8 cellular contexts compared by ENCODE assay signal in the genomic region with DNA sequence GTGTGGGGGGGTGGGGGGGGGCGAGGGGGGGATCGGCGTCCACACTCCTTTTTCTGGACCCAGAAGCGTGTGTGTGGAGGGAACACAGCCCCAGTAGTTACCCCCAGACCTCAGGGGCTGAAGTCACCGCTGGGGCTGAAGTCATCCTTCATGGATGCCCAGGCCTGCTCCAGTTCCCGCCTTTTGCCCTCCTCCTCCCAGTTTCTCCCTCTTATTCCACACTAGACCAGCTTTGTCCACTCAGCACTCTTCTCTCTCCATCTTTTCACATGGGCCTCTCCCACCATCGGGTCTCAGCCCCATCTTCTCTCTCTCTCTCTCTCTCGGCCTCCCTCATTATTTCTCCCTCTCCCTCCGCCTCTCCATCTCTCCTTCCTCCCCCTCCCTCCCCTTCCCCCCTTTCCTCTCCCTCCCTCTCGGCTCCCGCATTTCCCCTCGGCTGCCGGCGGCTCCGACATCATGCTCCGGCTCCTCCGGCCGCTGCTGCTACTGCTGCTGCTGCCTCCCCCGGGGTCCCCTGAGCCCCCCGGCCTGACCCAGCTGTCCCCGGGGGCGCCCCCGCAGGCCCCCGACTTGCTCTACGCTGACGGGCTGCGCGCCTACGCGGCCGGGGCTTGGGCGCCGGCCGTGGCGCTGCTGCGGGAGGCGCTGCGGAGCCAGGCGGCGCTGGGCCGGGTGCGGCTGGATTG. TPM values are rescaled to one million over a fixed set of nuclear protein-coding genes. Genes with fewer than 3 reads are reported as not detected.
DNase-seq lines count a peak whose midpoint lies in the region; ATAC-seq and TF ChIP-seq lines count a peak whose summit lies in the region.

A gene with protein sequence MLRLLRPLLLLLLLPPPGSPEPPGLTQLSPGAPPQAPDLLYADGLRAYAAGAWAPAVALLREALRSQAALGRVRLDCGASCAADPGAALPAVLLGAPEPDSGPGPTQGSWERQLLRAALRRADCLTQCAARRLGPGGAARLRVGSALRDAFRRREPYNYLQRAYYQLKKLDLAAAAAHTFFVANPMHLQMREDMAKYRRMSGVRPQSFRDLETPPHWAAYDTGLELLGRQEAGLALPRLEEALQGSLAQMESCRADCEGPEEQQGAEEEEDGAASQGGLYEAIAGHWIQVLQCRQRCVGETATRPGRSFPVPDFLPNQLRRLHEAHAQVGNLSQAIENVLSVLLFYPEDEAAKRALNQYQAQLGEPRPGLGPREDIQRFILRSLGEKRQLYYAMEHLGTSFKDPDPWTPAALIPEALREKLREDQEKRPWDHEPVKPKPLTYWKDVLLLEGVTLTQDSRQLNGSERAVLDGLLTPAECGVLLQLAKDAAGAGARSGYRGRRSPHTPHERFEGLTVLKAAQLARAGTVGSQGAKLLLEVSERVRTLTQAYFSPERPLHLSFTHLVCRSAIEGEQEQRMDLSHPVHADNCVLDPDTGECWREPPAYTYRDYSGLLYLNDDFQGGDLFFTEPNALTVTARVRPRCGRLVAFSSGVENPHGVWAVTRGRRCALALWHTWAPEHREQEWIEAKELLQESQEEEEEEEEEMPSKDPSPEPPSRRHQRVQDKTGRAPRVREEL (plus strand): TSS at position 426 of the 689 bp plus-strand sequence. CDS start 34 bp downstream, at position 460.

- peak; percentile 40 for ATAC-seq in body of pancreas
- no peak for ATAC-seq in GM18873 (IDR thresholded peaks at IDR 0.05; ENCODE audit: low FRiP score, unreplicated experiment)

- no peaks in the 10 kb centered on the region for H3K36me3 ChIP-seq in body of pancreas (replicated peaks in 1 of 2; ENCODE audit: insufficient read depth in 1 of 2, low read depth in 2 of 2)

- H3K4me3 ChIP-seq in body of pancreas (peak within 1 kb of the TSS; percentile 28 to 65), iPS-11a (ENCODE audit: low read depth, low read length) (peak within 1 kb of the TSS; percentile 96), retinal pigment epithelial cell (ENCODE audit: low read length) (peak within 1 kb of the TSS; percentile 88)

- peaks cover 0 to 14% of the 10 kb centered on the region in 2 donors for H3K27me3 ChIP-seq in body of pancreas

- intact Hi-C loops in activated CD4-positive, alpha-beta T cell treated with anti-CD3 and anti-CD28 coated beads, Interleukin-2, amount 10 ng/mL, durations not matched to agents 24 days and 14 days (cut with micrococcal nuclease), result loop anchor here (5.0 kb wide), 3 partner anchors 36 to 271 kb away; a partner anchor contains a TSS
- intact Hi-C loops in body of pancreas (cut with DNase I), result no loop called here

- WGBS in body of pancreas, 2 donors, result 2 to 4% methylated on average over 17 to 37 of the region's 42 CpGs

- no peak for DNase-seq in activated CD4-positive, alpha-beta T cell treated with anti-CD3 and anti-CD28 coated beads, Interleukin-2, amount 10 ng/mL, durations not matched to agents 24 days and 14 days
- DNase-seq in activated CD4-positive, alpha-beta T cell treated with anti-CD3 and anti-CD28 coated beads for 48 hours, result no peak
- DNase-seq in NCI-H460 (ENCODE audit: extremely low read depth, low read depth) (peak; percentile 23), body of pancreas (no peak), retinal pigment epithelial cell (ENCODE audit: low read depth) (no peak), NCI-H128 (lab: John Stamatoyannopoulos, UW; ENCODE audit: unreplicated experiment) (no peak)

- TF ChIP-seq POLR2A in body of pancreas (IDR thresholded peaks at IDR 0.05), result no peak

- peaks cover 34% of the 10 kb centered on the region for H3K4me1 ChIP-seq in body of pancreas

- peaks cover 52% of the 10 kb centered on the region for H3K27me3 Mint-ChIP-seq in activated CD4-positive, alpha-beta T cell treated with anti-CD3 and anti-CD28 coated beads, Interleukin-2, amount 10 ng/mL, durations not matched to agents 24 days and 14 days

- TF ChIP-seq CTCF in body of pancreas (IDR thresholded peaks at IDR 0.05) (no peak), retinal pigment epithelial cell (conservative IDR thresholded peaks at IDR 0.05; ENCODE audit: low read depth, low read length) (no peak)

- H3K4me3 Mint-ChIP-seq in activated CD4-positive, alpha-beta T cell treated with anti-CD3 and anti-CD28 coated beads, Interleukin-2, amount 10 ng/mL, durations not matched to agents 24 days and 14 days, result peak within 1 kb of the TSS; percentile 92

- peaks cover 2% of the 10 kb centered on the region for H3K36me3 Mint-ChIP-seq in activated CD4-positive, alpha-beta T cell treated with anti-CD3 and anti-CD28 coated beads, Interleukin-2, amount 10 ng/mL, durations not matched to agents 24 days and 14 days (ENCODE audit: low read depth)

- H3K9me3 ChIP-seq in body of pancreas, result no peaks in the 10 kb centered on the region

- H3K4me1 Mint-ChIP-seq in activated CD4-positive, alpha-beta T cell treated with anti-CD3 and anti-CD28 coated beads, Interleukin-2, amount 10 ng/mL, durations not matched to agents 24 days and 14 days, result peaks cover 26% of the 10 kb centered on the region

- peak within 1 kb of the TSS; percentile 46 to 76 (median 72) for H3K27ac ChIP-seq in body of pancreas

- peak within 1 kb of the TSS; percentile 87 for H3K27ac Mint-ChIP-seq in activated CD4-positive, alpha-beta T cell treated with anti-CD3 and anti-CD28 coated beads, Interleukin-2, amount 10 ng/mL, durations not matched to agents 24 days and 14 days

- no peaks in the 10 kb centered on the region for H3K9me3 Mint-ChIP-seq in activated CD4-positive, alpha-beta T cell treated with anti-CD3 and anti-CD28 coated beads, Interleukin-2, amount 10 ng/mL, durations not matched to agents 24 days and 14 days

RNA-seq across cellular contexts. Expression of the gene that starts here (rescaled TPM):
- total RNA-seq in activated CD4-positive, alpha-beta T cell treated with anti-CD3 and anti-CD28 coated beads, Interleukin-2, amount 10 ng/mL, durations not matched to agents 24 days and 14 days, result 4.1 and 4.7 TPM in 2 replicates
- 16.4 and 16.8 TPM in 2 replicates for total RNA-seq in NCI-H460 (2014; rRNA removed; shearing (Covaris generic))
- 91.8 and 103 TPM in 2 replicates for polyA plus RNA-seq in NCI-H460 (2014; cell fraction: nucleus; rRNA removed)
- 10 to 100 TPM; 17.6 to 43.2 TPM for total RNA-seq in body of pancreas
